In genomic region chr15:62750471-62750870, GRCh38 we compare ENCODE assay signal across 1 cellular context.
TF ChIP-seq lines count a peak whose summit lies in the region.

No MANE protein-coding gene starts in this region.

TF ChIP-seq in H1, 55 proteins besides CTCF, POLR2A, EP300 and RAD21 (continued from another document):
- TF ChIP-seq SIN3A (conservative IDR thresholded peaks at IDR 0.05 in 1 of 2, IDR thresholded peaks at IDR 0.05 in 1 of 2; ENCODE audit: low read depth in 1 of 2, low read length in 2 of 2) (no peak), SP1 (IDR thresholded peaks at IDR 0.05; ENCODE audit: low read depth, low read length) (no peak), CHD7 (IDR thresholded peaks at IDR 0.05; ENCODE audit: insufficient replicate concordance, low read length) (no peak), NANOG (IDR thresholded peaks at IDR 0.05; ENCODE audit: insufficient read depth, low read depth, low read length, poor library complexity, severe bottlenecking) (no peak), MAX (IDR thresholded peaks at IDR 0.05) (no peak), CBX5 (IDR thresholded peaks at IDR 0.05; ENCODE audit: low read depth, low read length) (no peak), NRF1 (IDR thresholded peaks at IDR 0.05; ENCODE audit: low read depth, low read length) (no peak), KDM5A (IDR thresholded peaks at IDR 0.05; ENCODE audit: low read length) (no peak)
